23 cellular contexts compared by ENCODE assay signal in genomic region chr12:76680940-76681339, GRCh38.
DNase-seq lines count a peak whose midpoint lies in the region; ATAC-seq and TF ChIP-seq lines count a peak whose summit lies in the region.
"Had no signal": no experiment of that assay in that cellular context is flagged by ENCODE, and none has a peak within 500 bp of the region (broad histone marks: within the 10 kb centered on the region; RNA-seq: fewer than 3 reads in every experiment).

No MANE protein-coding gene starts in this region.

- DNase-seq in AG20443 (ENCODE audit: low spot score) (peak; percentile 66), fibroblast of pulmonary artery (ENCODE audit: low read depth) (peak; percentile 31), neural progenitor cell (ENCODE audit: low spot score) (no peak), KBM-7 (no peak), SW 1271 (lab: John Stamatoyannopoulos, UW) (no peak)
- DNase-seq: ACHN; activated CD8-positive, alpha-beta T cell treated with anti-CD3 and anti-CD28 coated beads for 36 hours; activated T-cell treated with anti-CD3 and anti-CD28 coated beads, Interleukin-2, amount 50 U/mL, for 4 hours; H9; midbrain; NCI-H1048; NCI-H526 treated with DMSO at 0.1 percent for 48 hours; right cardiac atrium; SIG-M5; stimulated activated naive CD8-positive, alpha-beta T cell treated with anti-CD3 and anti-CD28 coated beads, Interleukin-15, amount 100 ng/mL, for 72 hours; T-helper 2 cell; upper lobe of right lung had no signal

- TF ChIP-seq CTCF in fibroblast of pulmonary artery (IDR thresholded peaks at IDR 0.05; ENCODE audit: low read length, missing control alignments) (no peak), neural progenitor cell (IDR thresholded peaks at IDR 0.05) (no peak)

- peak; percentile 85 for ATAC-seq in SK-N-SH treated with all-trans-retinoic acid at 6 μM for 48 hours
- ATAC-seq in HG03045 (IDR thresholded peaks at IDR 0.05; ENCODE audit: unreplicated experiment): no peak
- no peak for ATAC-seq in GM19455 (IDR thresholded peaks at IDR 0.05; ENCODE audit: unreplicated experiment)
- ATAC-seq: activated CD8-positive, alpha-beta T cell treated with anti-CD3 and anti-CD28 coated beads for 36 hours; activated T-cell treated with anti-CD3 and anti-CD28 coated beads, Interleukin-2, amount 50 U/mL, for 4 hours; right cardiac atrium; stimulated activated naive CD8-positive, alpha-beta T cell treated with anti-CD3 and anti-CD28 coated beads, Interleukin-15, amount 100 ng/mL, for 72 hours; upper lobe of right lung; WTC11 had no signal

- no peak overlapping the region for H3K4me2 ChIP-seq in neural progenitor cell

- H3K27ac Mint-ChIP-seq in neural progenitor cell: peak overlapping the region; percentile 7
- H3K27ac Mint-ChIP-seq: activated CD8-positive, alpha-beta T cell treated with anti-CD3 and anti-CD28 coated beads for 36 hours; activated naive CD4-positive, alpha-beta T cell treated with anti-CD3 and anti-CD28 coated beads, Interleukin-2, amount 50 U/mL, for 24 hours; H9; stimulated activated naive CD8-positive, alpha-beta T cell treated with anti-CD3 and anti-CD28 coated beads, Interleukin-15, amount 100 ng/mL, for 72 hours; WTC11 had no signal

- H3K79me2 ChIP-seq in neural progenitor cell (ENCODE audit: low read depth): no peaks in the 10 kb centered on the region

- H3K27ac ChIP-seq in neural progenitor cell: no peak overlapping the region
- H3K27ac ChIP-seq: esophagus muscularis mucosa, upper lobe of right lung had no signal

- H3K27me3 ChIP-seq in neural progenitor cell: no peaks in the 10 kb centered on the region
- H3K27me3 ChIP-seq: esophagus muscularis mucosa, upper lobe of right lung had no signal

- no peaks in the 10 kb centered on the region for H3K9me3 ChIP-seq in neural progenitor cell (ENCODE audit: low read depth)
- H3K9me3 ChIP-seq: esophagus muscularis mucosa, upper lobe of right lung had no signal

- H2AFZ ChIP-seq in neural progenitor cell (replicated peaks): peak overlapping the region; percentile 4

- peaks cover 11% of the 10 kb centered on the region for H3K4me1 ChIP-seq in neural progenitor cell

- H3K4me3 Mint-ChIP-seq in neural progenitor cell: no peak overlapping the region
- H3K4me3 Mint-ChIP-seq: activated CD8-positive, alpha-beta T cell treated with anti-CD3 and anti-CD28 coated beads for 36 hours; activated naive CD4-positive, alpha-beta T cell treated with anti-CD3 and anti-CD28 coated beads, Interleukin-2, amount 50 U/mL, for 24 hours; activated T-cell treated with anti-CD3 and anti-CD28 coated beads, Interleukin-2, amount 50 U/mL, for 4 hours; H9; stimulated activated naive CD8-positive, alpha-beta T cell treated with anti-CD3 and anti-CD28 coated beads, Interleukin-15, amount 100 ng/mL, for 72 hours; WTC11 had no signal

- peaks cover 2% of the 10 kb centered on the region for H3K27me3 Mint-ChIP-seq in neural progenitor cell (ENCODE audit: insufficient read depth, low read depth)
- H3K27me3 Mint-ChIP-seq: activated CD8-positive, alpha-beta T cell treated with anti-CD3 and anti-CD28 coated beads for 36 hours; activated naive CD4-positive, alpha-beta T cell treated with anti-CD3 and anti-CD28 coated beads, Interleukin-2, amount 50 U/mL, for 24 hours; stimulated activated naive CD8-positive, alpha-beta T cell treated with anti-CD3 and anti-CD28 coated beads, Interleukin-15, amount 100 ng/mL, for 72 hours had no signal

- H3F3A ChIP-seq in neural progenitor cell (ENCODE audit: low read depth): no peaks in the 10 kb centered on the region

- H4K20me1 ChIP-seq in neural progenitor cell (ENCODE audit: low read depth): no peaks in the 10 kb centered on the region

- in situ Hi-C loops in KBM-7 (cut with MboI; ENCODE audit: low pct_unique_long_range_greater_than_20kb, low sequenced_read_pairs): no loop called here

- H3K36me3 Mint-ChIP-seq in neural progenitor cell: no peaks in the 10 kb centered on the region
- H3K36me3 Mint-ChIP-seq: activated naive CD4-positive, alpha-beta T cell treated with anti-CD3 and anti-CD28 coated beads, Interleukin-2, amount 50 U/mL, for 24 hours; WTC11 had no signal

- H3K9me3 Mint-ChIP-seq in neural progenitor cell: no peaks in the 10 kb centered on the region
- H3K9me3 Mint-ChIP-seq: activated CD8-positive, alpha-beta T cell treated with anti-CD3 and anti-CD28 coated beads for 36 hours; activated naive CD4-positive, alpha-beta T cell treated with anti-CD3 and anti-CD28 coated beads, Interleukin-2, amount 50 U/mL, for 24 hours; activated T-cell treated with anti-CD3 and anti-CD28 coated beads, Interleukin-2, amount 50 U/mL, for 4 hours; H9; stimulated activated naive CD8-positive, alpha-beta T cell treated with anti-CD3 and anti-CD28 coated beads, Interleukin-15, amount 100 ng/mL, for 72 hours had no signal

- H3K9ac ChIP-seq in neural progenitor cell: no peak overlapping the region

- no peak overlapping the region for H3K4me3 ChIP-seq in fibroblast of pulmonary artery (replicated peaks; ENCODE audit: low read depth, low read length)
- no peak overlapping the region for H3K4me3 ChIP-seq in neural progenitor cell
- H3K4me3 ChIP-seq: esophagus muscularis mucosa, upper lobe of right lung had no signal

- H3K4me1 Mint-ChIP-seq in neural progenitor cell: peaks cover 17% of the 10 kb centered on the region

- H3K36me3 ChIP-seq in neural progenitor cell: no peaks in the 10 kb centered on the region
- H3K36me3 ChIP-seq: esophagus muscularis mucosa, upper lobe of right lung had no signal

TF ChIP-seq in SK-N-SH treated with all-trans-retinoic acid at 6 μM for 48 hours, 23 proteins besides CTCF, POLR2A, EP300 and RAD21:
- TF ChIP-seq OSR1 (CRISPR knock-in tag; IDR thresholded peaks at IDR 0.05) (no peak), ZC3H10 (CRISPR knock-in tag; IDR thresholded peaks at IDR 0.05) (no peak), ZNF8 (CRISPR knock-in tag; IDR thresholded peaks at IDR 0.05) (no peak), ESRRG (CRISPR knock-in tag; IDR thresholded peaks at IDR 0.05) (no peak), ARNTL (CRISPR knock-in tag; IDR thresholded peaks at IDR 0.05; ENCODE audit: borderline replicate concordance, low read depth) (no peak), ZNF565 (CRISPR knock-in tag; conservative IDR thresholded peaks at IDR 0.05; ENCODE audit: low read depth) (no peak), ZFP30 (CRISPR knock-in tag; IDR thresholded peaks at IDR 0.05) (no peak), TCF4 (CRISPR knock-in tag; IDR thresholded peaks at IDR 0.05; ENCODE audit: borderline replicate concordance) (no peak), BACH2 (CRISPR knock-in tag; IDR thresholded peaks at IDR 0.05; ENCODE audit: borderline replicate concordance) (no peak), POU6F1 (CRISPR knock-in tag; IDR thresholded peaks at IDR 0.05; ENCODE audit: borderline replicate concordance, low read depth) (no peak), TSHZ2 (CRISPR knock-in tag; IDR thresholded peaks at IDR 0.05) (no peak), PPARA (CRISPR knock-in tag; IDR thresholded peaks at IDR 0.05; ENCODE audit: borderline replicate concordance) (no peak), ZFP3 (CRISPR knock-in tag; IDR thresholded peaks at IDR 0.05) (no peak)
- TF ChIP-seq, protein P1, sequence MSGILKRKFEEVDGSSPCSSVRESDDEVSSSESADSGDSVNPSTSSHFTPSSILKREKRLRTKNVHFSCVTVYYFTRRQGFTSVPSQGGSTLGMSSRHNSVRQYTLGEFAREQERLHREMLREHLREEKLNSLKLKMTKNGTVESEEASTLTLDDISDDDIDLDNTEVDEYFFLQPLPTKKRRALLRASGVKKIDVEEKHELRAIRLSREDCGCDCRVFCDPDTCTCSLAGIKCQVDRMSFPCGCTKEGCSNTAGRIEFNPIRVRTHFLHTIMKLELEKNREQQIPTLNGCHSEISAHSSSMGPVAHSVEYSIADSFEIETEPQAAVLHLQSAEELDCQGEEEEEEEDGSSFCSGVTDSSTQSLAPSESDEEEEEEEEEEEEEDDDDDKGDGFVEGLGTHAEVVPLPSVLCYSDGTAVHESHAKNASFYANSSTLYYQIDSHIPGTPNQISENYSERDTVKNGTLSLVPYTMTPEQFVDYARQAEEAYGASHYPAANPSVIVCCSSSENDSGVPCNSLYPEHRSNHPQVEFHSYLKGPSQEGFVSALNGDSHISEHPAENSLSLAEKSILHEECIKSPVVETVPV (CRISPR knock-in tag; IDR thresholded peaks at IDR 0.05): no peak

Comparison
In these comparisons a context has a peak if more than half of its experiments do, and no peak if none do; other contexts are left out.
1. DNase-seq: peak in AG20443 (single experiment) and fibroblast of pulmonary artery (single experiment); none in neural progenitor cell (single experiment), KBM-7 (single experiment) and SW 1271 (0 of 2).